In genomic region chr3:8503871-8504610, GRCh38 we compare ENCODE assay signal across 10 cellular contexts. TPM values are rescaled to one million over a fixed set of nuclear protein-coding genes. Genes with fewer than 3 reads are reported as not detected.
A peak's percentile ranks its signal among the peaks of the same experiment; 100 is the strongest.
DNase-seq lines count a peak whose midpoint lies in the region; ATAC-seq, FAIRE-seq and TF ChIP-seq lines count a peak whose summit lies in the region.
"Had no signal": no experiment of that assay in that cellular context is flagged by ENCODE, and none has a peak within 500 bp of the region (broad histone marks: within the 10 kb centered on the region; RNA-seq: fewer than 3 reads in every experiment).

No MANE protein-coding gene starts in this region.

- H3K36me3 Mint-ChIP-seq in osteocyte (ENCODE audit: unreplicated experiment), result peaks cover 36% of the 10 kb centered on the region
- H3K36me3 Mint-ChIP-seq: activated naive CD8-positive, alpha-beta T cell treated with anti-CD3 and anti-CD28 coated beads, Interleukin-2, amount 10 ng/mL, durations not matched to agents 7 days and 5 days had no signal

- intact Hi-C loops in left colon (cut with DNase I, micrococcal nuclease), result no loop called here

- H3K4me3 Mint-ChIP-seq in osteocyte (ENCODE audit: unreplicated experiment), result peak overlapping the region; percentile 77
- H3K4me3 Mint-ChIP-seq: activated naive CD8-positive, alpha-beta T cell treated with anti-CD3 and anti-CD28 coated beads, Interleukin-2, amount 10 ng/mL, durations not matched to agents 7 days and 5 days had no signal

- H3K4me1 Mint-ChIP-seq in osteocyte (ENCODE audit: unreplicated experiment), result peaks cover 85% of the 10 kb centered on the region

- DNase-seq in D721Med (ENCODE audit: insufficient read length, low spot score) (no peak), H4 (ENCODE audit: low spot score) (peak; percentile 41), astrocyte of the hippocampus (ENCODE audit: low read depth, low spot score) (peak; percentile 64), osteocyte (ENCODE audit: extremely low spot score, unreplicated experiment) (no peak), pons (ENCODE audit: low spot score) (no peak), left colon (no peak), cerebellar nuclear complex (lab: John Stamatoyannopoulos, UW) (no peak)
- DNase-seq: activated naive CD8-positive, alpha-beta T cell treated with anti-CD3 and anti-CD28 coated beads, Interleukin-2, amount 10 ng/mL, durations not matched to agents 7 days and 5 days; NCI-H1417 treated with DMSO at 0.1 percent for 48 hours had no signal

- no peaks in the 10 kb centered on the region for H3K27me3 Mint-ChIP-seq in osteocyte (ENCODE audit: unreplicated experiment)

- H3K9me3 Mint-ChIP-seq in osteocyte (ENCODE audit: unreplicated experiment), result no peaks in the 10 kb centered on the region
- H3K9me3 Mint-ChIP-seq: activated naive CD8-positive, alpha-beta T cell treated with anti-CD3 and anti-CD28 coated beads, Interleukin-2, amount 10 ng/mL, durations not matched to agents 7 days and 5 days had no signal

- TF ChIP-seq CTCF in D721Med (IDR thresholded peaks at IDR 0.05; ENCODE audit: insufficient read depth, missing control alignments), result peak; percentile 11
- TF ChIP-seq CTCF in osteocyte (IDR thresholded peaks at IDR 0.05), result peak; percentile 19

- H3K27ac Mint-ChIP-seq in osteocyte (ENCODE audit: unreplicated experiment), result peak overlapping the region; percentile 93
- H3K27ac Mint-ChIP-seq: activated naive CD8-positive, alpha-beta T cell treated with anti-CD3 and anti-CD28 coated beads, Interleukin-2, amount 10 ng/mL, durations not matched to agents 7 days and 5 days had no signal

- FAIRE-seq in D721Med (lab: Jason Lieb, UNC), result no peak

- no peak for ATAC-seq in GM18867 (IDR thresholded peaks at IDR 0.05; ENCODE audit: unreplicated experiment)
- ATAC-seq in left colon, result no peak

RNA-seq across cellular contexts. Expression of gene LMCD1, which starts 2.4 kb away (rescaled TPM):
- 12.0 and 13.7 TPM in 2 replicates for total RNA-seq in H4 (2014; rRNA removed; shearing (Covaris generic))
- 135 and 136 TPM in 2 replicates for total RNA-seq in osteocyte
- total RNA-seq in left colon, result 1 to 10 TPM; 5.8 to 7.1 TPM

Comparison
In these comparisons a context has a peak if more than half of its experiments do, and no peak if none do; other contexts are left out.
1. DNase-seq: peak in H4 (single experiment) and astrocyte of the hippocampus (single experiment); none in D721Med (single experiment), osteocyte (single experiment), pons (single experiment), left colon (0 of 2) and cerebellar nuclear complex (0 of 2).